In the genomic region with DNA sequence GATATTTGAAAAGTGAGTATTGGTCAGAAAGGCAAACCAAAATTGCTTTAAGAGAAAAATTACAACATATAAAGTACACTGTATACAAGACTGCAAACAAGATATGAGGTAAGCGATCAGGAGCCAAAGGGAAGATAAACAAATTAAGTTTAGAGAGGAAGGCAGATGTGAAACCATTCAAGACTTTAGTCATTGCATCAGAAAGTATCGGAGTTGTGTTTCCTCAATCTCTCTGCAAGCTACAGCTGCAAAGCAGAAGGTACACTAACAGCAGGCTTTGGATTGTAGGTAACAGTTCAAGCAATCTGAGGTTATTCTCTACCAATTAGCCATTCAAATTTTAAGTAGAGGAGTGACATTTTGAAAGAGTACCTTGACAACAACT, we compare ENCODE assay signal across 11 cellular contexts. TPM values are rescaled to one million over a fixed set of nuclear protein-coding genes. Genes with fewer than 3 reads are reported as not detected.
DNase-seq lines count a peak whose midpoint lies in the region; ATAC-seq and TF ChIP-seq lines count a peak whose summit lies in the region.
"Had no signal": no experiment of that assay in that cellular context is flagged by ENCODE, and none has a peak within 500 bp of the region (broad histone marks: within the 10 kb centered on the region; RNA-seq: fewer than 3 reads in every experiment).

No MANE protein-coding gene starts in this region.

- peak overlapping the region in 1 of 4 donors; percentile 16 for H3K27ac ChIP-seq in Peyer's patch
- H3K27ac ChIP-seq: SK-N-MC had no signal

- H3K4me3 ChIP-seq in Peyer's patch = no peak overlapping the region
- H3K4me3 ChIP-seq: SK-N-MC had no signal

- no peaks in the 10 kb centered on the region for H3K4me1 ChIP-seq in Peyer's patch

- no peaks in the 10 kb centered on the region for H3K9me3 ChIP-seq in Peyer's patch

- DNase-seq in iris pigment epithelial cell (ENCODE audit: low read depth) (peak; percentile 30), Peyer's patch (no peak), G401 (ENCODE audit: low spot score) (no peak), GM19238 (ENCODE audit: insufficient read length, low spot score) (no peak), activated gamma-delta T cell treated with Interleukin-2 at 50 U/mL for 16 hours (no peak)
- DNase-seq: activated naive CD4-positive, alpha-beta T cell treated with anti-CD3 and anti-CD28 coated beads for 36 hours; stimulated activated CD4-positive, alpha-beta T cell treated with anti-CD3 and anti-CD28 coated beads, Interleukin-2, amount 100 ng/mL, for 48 hours had no signal

- no peaks in the 10 kb centered on the region for H3K27me3 ChIP-seq in Peyer's patch

- no peaks in the 10 kb centered on the region for H3K36me3 ChIP-seq in Peyer's patch

- TF ChIP-seq POLR2A in Peyer's patch (IDR thresholded peaks at IDR 0.05) = no peak

- TF ChIP-seq CTCF in Peyer's patch (IDR thresholded peaks at IDR 0.05) = no peak

- ATAC-seq in GM18511 (IDR thresholded peaks at IDR 0.05; ENCODE audit: unreplicated experiment) = peak; percentile 98
- ATAC-seq in GM21723 (IDR thresholded peaks at IDR 0.05; ENCODE audit: unreplicated experiment) = peak; percentile 97
- peak; percentile 91 for ATAC-seq in HG03520 (IDR thresholded peaks at IDR 0.05; ENCODE audit: unreplicated experiment)

- in situ Hi-C loops in G401 (cut with HindIII; ENCODE audit: low sequenced_read_pairs) = no loop called here

RNA-seq across cellular contexts. Expression of gene TLCD4, which starts 21.3 kb away (rescaled TPM):
- 10 to 100 TPM in 3 of 4 donors, 1 to 10 TPM in 1; 2.5 to 18.9 (median 12.4) TPM for total RNA-seq in Peyer's patch
- 0.06 and 6.2 TPM in 2 replicates for total RNA-seq in G401 (2014; rRNA removed; shearing (Covaris generic))

RNA-seq across cellular contexts. Expression of gene ALG14, which starts 23.1 kb away (rescaled TPM):
- 1 to 10 TPM in 3 of 4 donors, not detected in 1; 1.9 to 3.3 (median 2.6) TPM for total RNA-seq in Peyer's patch
- 1.8 and 2.5 TPM in 2 replicates for total RNA-seq in G401 (2014; rRNA removed; shearing (Covaris generic))
